Comparison of ENCODE assay signal across 8 cellular contexts in genomic region chr17:7914771-7915610, GRCh38. TPM values are rescaled to one million over a fixed set of nuclear protein-coding genes. Genes with fewer than 3 reads are reported as not detected.
DNase-seq lines count a peak whose midpoint lies in the region; ATAC-seq, FAIRE-seq and TF ChIP-seq lines count a peak whose summit lies in the region.

No MANE protein-coding gene starts in this region.

- H3K27me3 ChIP-seq in BLaER1 = no peaks in the 10 kb centered on the region
- H3K27me3 ChIP-seq in RWPE2 (ENCODE audit: insufficient read depth, poor library complexity, severe bottlenecking) = no peaks in the 10 kb centered on the region

- peaks cover 7% of the 10 kb centered on the region for H3K27me3 Mint-ChIP-seq in neural crest cell (ENCODE audit: low read depth)

- H3K9me3 Mint-ChIP-seq in neural crest cell = peaks cover 3% of the 10 kb centered on the region

- ATAC-seq in GM21825 (IDR thresholded peaks at IDR 0.05; ENCODE audit: unreplicated experiment) (peak; percentile 19), RWPE2 (ENCODE audit: low read depth) (peak; percentile 43)

- H3K4me3 ChIP-seq in BLaER1 (peak overlapping the region; percentile 71), RWPE2 (ENCODE audit: severe bottlenecking) (peak overlapping the region; percentile 42)

- H3K4me3 Mint-ChIP-seq in neural crest cell = peak overlapping the region; percentile 86

- peak overlapping the region; percentile 89 for H3K4me2 ChIP-seq in BLaER1

- no peak for FAIRE-seq in D721Med (lab: Jason Lieb, UNC)

- no peaks in the 10 kb centered on the region for H3K9me3 ChIP-seq in BLaER1
- no peaks in the 10 kb centered on the region for H3K9me3 ChIP-seq in RWPE2 (ENCODE audit: severe bottlenecking)

- peaks cover 6% of the 10 kb centered on the region for H3K36me3 Mint-ChIP-seq in neural crest cell (ENCODE audit: low read depth)

- H4K20me1 ChIP-seq in BLaER1 = peaks cover 28% of the 10 kb centered on the region

- DNase-seq in RWPE2 (ENCODE audit: low spot score) (no peak), epithelial cell of prostate (ENCODE audit: low read depth, low spot score) (no peak), neural crest cell (ENCODE audit: low read depth, low spot score) (no peak), activated gamma-delta T cell treated with Interleukin-2 at 50 U/mL for 16 hours (no peak), D721Med (ENCODE audit: insufficient read length, low spot score) (no peak)
- DNase-seq in activated effector memory CD4-positive, alpha-beta T cell treated with anti-CD3 and anti-CD28 coated beads, Interleukin-2, amount 50 U/mL, for 16 hours = no peak

- H3K4me1 ChIP-seq in BLaER1 (peaks cover 44% of the 10 kb centered on the region), RWPE2 (ENCODE audit: insufficient read depth, poor library complexity, severe bottlenecking) (peaks cover 14% of the 10 kb centered on the region)

- H3K9ac ChIP-seq in BLaER1 = peak overlapping the region; percentile 79

- H3K27ac ChIP-seq in BLaER1 = peak overlapping the region; percentile 86
- peak overlapping the region; percentile 54 for H3K27ac ChIP-seq in RWPE2 (ENCODE audit: poor library complexity, severe bottlenecking)
- H3K27ac ChIP-seq in epithelial cell of prostate = peak overlapping the region; percentile 87

- H3K36me3 ChIP-seq in BLaER1 (peaks cover 25% of the 10 kb centered on the region), RWPE2 (ENCODE audit: low read depth) (peaks cover 18% of the 10 kb centered on the region)

- TF ChIP-seq CTCF in RWPE2 (IDR thresholded peaks at IDR 0.05; ENCODE audit: poor library complexity, severe bottlenecking) (no peak), neural crest cell (conservative IDR thresholded peaks at IDR 0.05) (no peak), D721Med (IDR thresholded peaks at IDR 0.05; ENCODE audit: insufficient read depth, missing control alignments) (no peak)

- H3K4me1 Mint-ChIP-seq in neural crest cell = peaks cover 25% of the 10 kb centered on the region

- H3K27ac Mint-ChIP-seq in neural crest cell (ENCODE audit: unreplicated experiment) = peak overlapping the region; percentile 86

RNA-seq across cellular contexts. Expression of gene RNF227, which starts 1.1 kb away (rescaled TPM):
- total RNA-seq in neural crest cell = 3.6 and 4.0 TPM in 2 replicates

RNA-seq across cellular contexts. Expression of gene KCNAB3, which starts 14.7 kb away (rescaled TPM):
- 19.9 and 20.4 TPM in 2 replicates for total RNA-seq in neural crest cell

RNA-seq across cellular contexts. Expression of gene TRAPPC1, which starts 16.8 kb away (rescaled TPM):
- total RNA-seq in neural crest cell = 129 and 145 TPM in 2 replicates

RNA-seq across cellular contexts. Expression of gene CNTROB, which starts 17.0 kb away (rescaled TPM):
- total RNA-seq in neural crest cell = 55.5 and 58.3 TPM in 2 replicates

RNA-seq across cellular contexts. Expression of gene CHD3, which starts 26.4 kb away (rescaled TPM):
- total RNA-seq in neural crest cell = 53.3 and 59.7 TPM in 2 replicates
